In genomic region chr18:74623047-74623816, GRCh38 we compare ENCODE assay signal across 10 cellular contexts. TPM values are rescaled to one million over a fixed set of nuclear protein-coding genes. Genes with fewer than 3 reads are reported as not detected.
DNase-seq lines count a peak whose midpoint lies in the region; ATAC-seq, FAIRE-seq and TF ChIP-seq lines count a peak whose summit lies in the region.
"Had no signal": no experiment of that assay in that cellular context is flagged by ENCODE, and none has a peak within 500 bp of the region (broad histone marks: within the 10 kb centered on the region; RNA-seq: fewer than 3 reads in every experiment).

No MANE protein-coding gene starts in this region.

- H2AFZ ChIP-seq in OCI-LY1 (ENCODE audit: low read length) (no peak overlapping the region), endothelial cell of umbilical vein (ENCODE audit: low read depth, low read length) (no peak overlapping the region)

- DNase-seq in activated naive CD4-positive, alpha-beta T cell treated with anti-CD3 and anti-CD28 coated beads for 36 hours, result peak; percentile 64
- DNase-seq in activated naive CD4-positive, alpha-beta T cell treated with anti-CD3 and anti-CD28 coated beads, Interleukin-2, amount 50 U/mL, for 72 hours (ENCODE audit: low spot score in 2 of 2), result no peak
- DNase-seq in endothelial cell of umbilical vein (ENCODE audit: low read depth, low spot score) (peak; percentile 21), small intestine (peak; percentile 7), H4 (ENCODE audit: low spot score) (no peak)
- DNase-seq: stomach had no signal

- peak; percentile 12 for FAIRE-seq in endothelial cell of umbilical vein (lab: Jason Lieb, UNC)
- no peak for FAIRE-seq in small intestine (lab: Jason Lieb, UNC)

- H3K9me2 ChIP-seq in OCI-LY1 (ENCODE audit: low read depth, low read length), result no peaks in the 10 kb centered on the region

- H3K36me3 Mint-ChIP-seq in activated naive CD4-positive, alpha-beta T cell treated with anti-CD3 and anti-CD28 coated beads for 36 hours (ENCODE audit: low read depth), result no peaks in the 10 kb centered on the region
- H3K36me3 Mint-ChIP-seq in activated naive CD4-positive, alpha-beta T cell treated with anti-CD3 and anti-CD28 coated beads, Interleukin-2, amount 50 U/mL, for 72 hours, result no peaks in the 10 kb centered on the region

- 59 to 76% (median 63%) methylated on average over 24 of the region's 24 CpGs for WGBS in small intestine, 3 donors

- dilution Hi-C loops in endothelial cell of umbilical vein (cut with MboI; ENCODE audit: extremely low pct_ligation_motif_present, low sequenced_read_pairs), result no loop called here

- CTCF ChIA-PET in activated naive CD4-positive, alpha-beta T cell treated with anti-CD3 and anti-CD28 coated beads for 36 hours (lab: Charles Lee), result interaction anchor here (0.7 to 1.3 kb wide), 2 partner anchors 8 to 503 kb away, joined by 4 read pairs; no protein-coding TSS in a partner anchor
- CTCF ChIA-PET in endothelial cell of umbilical vein (lab: Charles Lee), result interaction anchor here (0.6 to 2.1 kb wide), 11 partner anchors 9 to 1725 kb away, joined by 3 to 20 read pairs (median 3); no protein-coding TSS in a partner anchor

- H3K9ac ChIP-seq in OCI-LY1 (ENCODE audit: low read length) (no peak overlapping the region), endothelial cell of umbilical vein (replicated peaks; ENCODE audit: extremely low read depth, insufficient read depth, low read length) (no peak overlapping the region)

- H3K27ac Mint-ChIP-seq in activated naive CD4-positive, alpha-beta T cell treated with anti-CD3 and anti-CD28 coated beads for 36 hours, result no peak overlapping the region
- no peak overlapping the region for H3K27ac Mint-ChIP-seq in activated naive CD4-positive, alpha-beta T cell treated with anti-CD3 and anti-CD28 coated beads, Interleukin-2, amount 50 U/mL, for 72 hours

- H3K4me3 ChIP-seq in OCI-LY1 (ENCODE audit: low read depth, low read length, poor library complexity, severe bottlenecking) (no peak overlapping the region), endothelial cell of umbilical vein (replicated peaks in 1 of 3; ENCODE audit: insufficient read depth in 1 of 3, low read depth in 1 of 3, low read length in 3 of 3) (no peak overlapping the region), small intestine (ENCODE audit: low read depth in 1 of 2, low read length in 2 of 2) (no peak overlapping the region)
- H3K4me3 ChIP-seq: mucosa of descending colon, stomach had no signal

- H3K79me2 ChIP-seq in OCI-LY1 (ENCODE audit: insufficient read depth, low read length) (peaks cover 5% of the 10 kb centered on the region; the same call in 1 of the 2 replicates), endothelial cell of umbilical vein (ENCODE audit: control insufficient read depth, insufficient read depth, low read length) (peaks cover 7% of the 10 kb centered on the region)

- POLR2A ChIA-PET in endothelial cell of umbilical vein (lab: Charles Lee), result no interaction called here

- no peak overlapping the region for H3K4me2 ChIP-seq in OCI-LY1 (ENCODE audit: low read length)
- H3K4me2 ChIP-seq in endothelial cell of umbilical vein (ENCODE audit: insufficient read depth, low read length), result no peak overlapping the region

- no peaks in the 10 kb centered on the region for H3K9me3 ChIP-seq in OCI-LY1 (ENCODE audit: low read length)
- no peaks in the 10 kb centered on the region for H3K9me3 ChIP-seq in endothelial cell of umbilical vein (replicated peaks; ENCODE audit: control insufficient read depth, insufficient read depth, low read length)
- H3K9me3 ChIP-seq in small intestine (ENCODE audit: control insufficient read depth, low read depth), result no peaks in the 10 kb centered on the region
- H3K9me3 ChIP-seq: mucosa of descending colon, stomach had no signal

- ATAC-seq in activated naive CD4-positive, alpha-beta T cell treated with anti-CD3 and anti-CD28 coated beads, Interleukin-2, amount 50 U/mL, for 72 hours, result no peak
- ATAC-seq in HG03342 (IDR thresholded peaks at IDR 0.05; ENCODE audit: unreplicated experiment), result no peak
- ATAC-seq in HG03097 (IDR thresholded peaks at IDR 0.05; ENCODE audit: low FRiP score, unreplicated experiment), result no peak
- ATAC-seq: mucosa of descending colon had no signal

- H3K36me3 ChIP-seq in OCI-LY1 (ENCODE audit: insufficient read depth, low read length) (no peaks in the 10 kb centered on the region), endothelial cell of umbilical vein (ENCODE audit: control insufficient read depth in 2 of 2, extremely low read depth in 1 of 2, insufficient read depth in 2 of 2, low read length in 2 of 2) (no peaks in the 10 kb centered on the region), small intestine (ENCODE audit: control insufficient read depth in 2 of 2, insufficient read depth in 2 of 2, low read length in 2 of 2) (no peaks in the 10 kb centered on the region)
- H3K36me3 ChIP-seq: stomach had no signal

- H3K27me3 ChIP-seq in OCI-LY1 (ENCODE audit: insufficient read depth, low read length) (no peaks in the 10 kb centered on the region), endothelial cell of umbilical vein (ENCODE audit: control insufficient read depth in 2 of 2, insufficient read depth in 2 of 2, low read length in 2 of 2) (no peaks in the 10 kb centered on the region), small intestine (ENCODE audit: control insufficient read depth in 2 of 2, insufficient read depth in 2 of 2, low read length in 2 of 2) (no peaks in the 10 kb centered on the region)
- H3K27me3 ChIP-seq: stomach had no signal

- H3K9me3 Mint-ChIP-seq in activated naive CD4-positive, alpha-beta T cell treated with anti-CD3 and anti-CD28 coated beads for 36 hours, result no peaks in the 10 kb centered on the region
- no peaks in the 10 kb centered on the region for H3K9me3 Mint-ChIP-seq in activated naive CD4-positive, alpha-beta T cell treated with anti-CD3 and anti-CD28 coated beads, Interleukin-2, amount 50 U/mL, for 72 hours

- H4K20me1 ChIP-seq in OCI-LY1 (ENCODE audit: insufficient read depth, low read length) (no peaks in the 10 kb centered on the region), endothelial cell of umbilical vein (replicated peaks; ENCODE audit: control insufficient read depth, extremely low read depth, insufficient read depth, low read length) (no peaks in the 10 kb centered on the region)

- peaks cover 6% of the 10 kb centered on the region for H3K4me1 Mint-ChIP-seq in activated naive CD4-positive, alpha-beta T cell treated with anti-CD3 and anti-CD28 coated beads for 36 hours (ENCODE audit: low read depth)

- TF ChIP-seq CTCF in OCI-LY1 (IDR thresholded peaks at IDR 0.05; ENCODE audit: low read length) (peak; percentile 54), endothelial cell of umbilical vein (IDR thresholded peaks at IDR 0.05; ENCODE audit: extremely low read depth in 1 of 2, insufficient read depth in 1 of 2, low read depth in 1 of 2, low read length in 2 of 2) (peak; percentile 16 to 30)

- H3K4me1 ChIP-seq in OCI-LY1 (ENCODE audit: insufficient read depth, low read length, severe bottlenecking) (no peaks in the 10 kb centered on the region), endothelial cell of umbilical vein (ENCODE audit: control insufficient read depth, extremely low read depth, insufficient read depth, low read length) (no peaks in the 10 kb centered on the region), small intestine (ENCODE audit: control insufficient read depth in 2 of 2, insufficient read depth in 1 of 2, low read depth in 1 of 2, low read length in 1 of 2) (no peaks in the 10 kb centered on the region)

- no peak overlapping the region for H3K4me3 Mint-ChIP-seq in activated naive CD4-positive, alpha-beta T cell treated with anti-CD3 and anti-CD28 coated beads for 36 hours

- no peak for TF ChIP-seq POLR2A in endothelial cell of umbilical vein (IDR thresholded peaks at IDR 0.05; ENCODE audit: low read depth, low read length)

- no peaks in the 10 kb centered on the region for H3K9me1 ChIP-seq in endothelial cell of umbilical vein (replicated peaks; ENCODE audit: control insufficient read depth, extremely low read depth, insufficient read depth, low read length)

- H3K27me3 Mint-ChIP-seq in activated naive CD4-positive, alpha-beta T cell treated with anti-CD3 and anti-CD28 coated beads for 36 hours (ENCODE audit: low read depth), result no peaks in the 10 kb centered on the region

- no peak overlapping the region for H3K27ac ChIP-seq in OCI-LY1 (ENCODE audit: low read depth, low read length, poor library complexity, severe bottlenecking)
- no peak overlapping the region for H3K27ac ChIP-seq in endothelial cell of umbilical vein (ENCODE audit: insufficient read depth, low read depth, low read length)
- H3K27ac ChIP-seq in small intestine (ENCODE audit: low read depth in 1 of 2, low read length in 1 of 2), result no peak overlapping the region

- H3F3A ChIP-seq in OCI-LY1 (ENCODE audit: insufficient read depth, low read length), result no peaks in the 10 kb centered on the region

- no TSS peak for BruUV-seq in endothelial cell of umbilical vein (replicated peaks; lab: Mats Ljungman, UMichigan)

- intact Hi-C loops in activated naive CD4-positive, alpha-beta T cell treated with anti-CD3 and anti-CD28 coated beads for 36 hours (cut with micrococcal nuclease), result loop anchor here (1.0 to 10.0 kb wide), 3 partner anchors 8 to 1102 kb away; no protein-coding TSS in a partner anchor
- intact Hi-C loops in endothelial cell of umbilical vein (cut with micrococcal nuclease), result loop anchor here (1.0 to 10.0 kb wide), 2 partner anchors 856 to 1722 kb away; no protein-coding TSS in a partner anchor

TF ChIP-seq in endothelial cell of umbilical vein, 7 proteins besides CTCF, POLR2A, EP300 and RAD21 (continues in another document):
- no peak for TF ChIP-seq POLR2AphosphoS5 (IDR thresholded peaks at IDR 0.05; ENCODE audit: insufficient read depth, low read depth, low read length)
- no peak for TF ChIP-seq EZH2 (IDR thresholded peaks at IDR 0.05; ENCODE audit: borderline replicate concordance, low read depth, low read length, severe bottlenecking)
- no peak for TF ChIP-seq MYC (IDR thresholded peaks at IDR 0.05; ENCODE audit: low read depth, low read length)
- TF ChIP-seq JUN (IDR thresholded peaks at IDR 0.05; ENCODE audit: borderline replicate concordance, insufficient read depth, insufficient read length, low read depth), result no peak

RNA-seq across cellular contexts. Expression of gene ZNF407, which starts 25.6 kb away (rescaled TPM):
- 1 to 10 TPM; 9.8 to 9.9 TPM for total RNA-seq in activated naive CD4-positive, alpha-beta T cell treated with anti-CD3 and anti-CD28 coated beads for 36 hours
- total RNA-seq in activated naive CD4-positive, alpha-beta T cell treated with anti-CD3 and anti-CD28 coated beads, Interleukin-2, amount 50 U/mL, for 72 hours, result 10 to 100 TPM; 16.5 to 22.1 TPM
- 17.3 and 20.1 TPM in 2 replicates for total RNA-seq in endothelial cell of umbilical vein
- polyA plus RNA-seq in endothelial cell of umbilical vein, result 3.7 and 3.8 TPM in 2 replicates
- polyA plus RNA-seq in endothelial cell of umbilical vein (2011; cell fraction: cytosol; rRNA removed), result 3.5 TPM in 2 replicates
- polyA plus RNA-seq in endothelial cell of umbilical vein (2011; cell fraction: nucleus; rRNA removed), result 16.2 and 16.7 TPM in 2 replicates
- polyA plus RNA-seq in endothelial cell of umbilical vein (2012), result 4.7 and 5.1 TPM in 2 replicates
- polyA minus RNA-seq in endothelial cell of umbilical vein, result 29.1 and 35.4 TPM in 2 replicates
- polyA minus RNA-seq in endothelial cell of umbilical vein (2011; cell fraction: cytosol; rRNA and poly(A)+ RNA removed), result 10.7 TPM
- polyA minus RNA-seq in endothelial cell of umbilical vein (2011; cell fraction: nucleus; rRNA and poly(A)+ RNA removed), result 118 and 125 TPM in 2 replicates
- polyA plus RNA-seq in small intestine, result 1 to 10 TPM; 2.7 to 4.7 (median 3.4) TPM
- total RNA-seq in H4 (2014; rRNA removed; shearing (Covaris generic)), result 3.5 and 5.6 TPM in 2 replicates

Comparison
In these comparisons a context has a peak if more than half of its experiments do, and no peak if none do; other contexts are left out.
1. DNase-seq: peak in activated naive CD4-positive, alpha-beta T cell treated with anti-CD3 and anti-CD28 coated beads for 36 hours (single experiment), endothelial cell of umbilical vein (single experiment) and small intestine (single experiment); none in activated naive CD4-positive, alpha-beta T cell treated with anti-CD3 and anti-CD28 coated beads, Interleukin-2, amount 50 U/mL, for 72 hours (0 of 2) and H4 (single experiment).